In genomic region chr20:34300809-34301586, GRCh38 we compare ENCODE assay signal across 1 cellular context.
TF ChIP-seq lines count a peak whose summit lies in the region.

No MANE protein-coding gene starts in this region.

TF ChIP-seq in HepG2, 621 proteins besides CTCF, POLR2A, EP300 and RAD21 (continued from another document and continues in another):
- TF ChIP-seq, protein P1, sequence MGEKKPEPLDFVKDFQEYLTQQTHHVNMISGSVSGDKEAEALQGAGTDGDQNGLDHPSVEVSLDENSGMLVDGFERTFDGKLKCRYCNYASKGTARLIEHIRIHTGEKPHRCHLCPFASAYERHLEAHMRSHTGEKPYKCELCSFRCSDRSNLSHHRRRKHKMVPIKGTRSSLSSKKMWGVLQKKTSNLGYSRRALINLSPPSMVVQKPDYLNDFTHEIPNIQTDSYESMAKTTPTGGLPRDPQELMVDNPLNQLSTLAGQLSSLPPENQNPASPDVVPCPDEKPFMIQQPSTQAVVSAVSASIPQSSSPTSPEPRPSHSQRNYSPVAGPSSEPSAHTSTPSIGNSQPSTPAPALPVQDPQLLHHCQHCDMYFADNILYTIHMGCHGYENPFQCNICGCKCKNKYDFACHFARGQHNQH (CRISPR knock-in tag; IDR thresholded peaks at IDR 0.05): 0 out of 2 replicates have a peak, but pooled peaks have one; percentile 25
- TF ChIP-seq TBL1XR1 (IDR thresholded peaks at IDR 0.05; ENCODE audit: borderline replicate concordance, low read length, partially characterized antibody) (peak; percentile 10), HIVEP1 (CRISPR knock-in tag; IDR thresholded peaks at IDR 0.05) (no peak), ZNF766 (CRISPR knock-in tag; IDR thresholded peaks at IDR 0.05; ENCODE audit: borderline replicate concordance) (no peak), ZNF577 (CRISPR knock-in tag; IDR thresholded peaks at IDR 0.05; ENCODE audit: borderline replicate concordance, low read depth) (no peak), BHLHE40 (IDR thresholded peaks at IDR 0.05; ENCODE audit: low read length) (peak; percentile 88), SP4 (CRISPR knock-in tag; IDR thresholded peaks at IDR 0.05) (peak; percentile 47; the same call in 1 of the 2 replicates), SOX6 (IDR thresholded peaks at IDR 0.05) (no peak), SOX6 (CRISPR knock-in tag; IDR thresholded peaks at IDR 0.05) (peak; percentile 96), ZNF274 (CRISPR knock-in tag; IDR thresholded peaks at IDR 0.05) (peak; percentile 32), CREM (IDR thresholded peaks at IDR 0.05) (peak; percentile 62; the same call in 1 of the 2 replicates), CREM (CRISPR knock-in tag; IDR thresholded peaks at IDR 0.05) (no peak), SMARCE1 (IDR thresholded peaks at IDR 0.05; ENCODE audit: borderline replicate concordance) (no peak), SPEN (CRISPR knock-in tag; IDR thresholded peaks at IDR 0.05; ENCODE audit: low read depth) (no peak), THAP11 (CRISPR knock-in tag; IDR thresholded peaks at IDR 0.05) (peak; percentile 77), ZNF704 (CRISPR knock-in tag; IDR thresholded peaks at IDR 0.05; ENCODE audit: borderline replicate concordance) (0 out of 2 replicates have a peak, but pooled peaks have one; percentile 60), USF2 (IDR thresholded peaks at IDR 0.05; ENCODE audit: low read depth, low read length) (peak; percentile 27; the same call in 1 of the 2 replicates), USF2 (CRISPR knock-in tag; IDR thresholded peaks at IDR 0.05; ENCODE audit: borderline replicate concordance) (peak; percentile 86; the same call in 1 of the 2 replicates), KDM4B (CRISPR knock-in tag; IDR thresholded peaks at IDR 0.05) (peak; percentile 90), KDM6A (CRISPR knock-in tag; IDR thresholded peaks at IDR 0.05; ENCODE audit: low read depth) (0 out of 2 replicates have a peak, but pooled peaks have one; percentile 21), NR2C2 (CRISPR knock-in tag; IDR thresholded peaks at IDR 0.05; ENCODE audit: borderline replicate concordance) (peak; percentile 60; the same call in 1 of the 2 replicates), ZFAT (CRISPR knock-in tag; conservative IDR thresholded peaks at IDR 0.05) (no peak), TCF7 (IDR thresholded peaks at IDR 0.05; ENCODE audit: low read depth) (peak; percentile 58; the same call in 1 of the 2 replicates), FOXJ3 (CRISPR knock-in tag; IDR thresholded peaks at IDR 0.05; ENCODE audit: borderline replicate concordance) (peak; percentile 53; the same call in 1 of the 2 replicates), FOXO1 (CRISPR knock-in tag; IDR thresholded peaks at IDR 0.05) (peak; percentile 45; the same call in 1 of the 2 replicates), ZNF143 (CRISPR knock-in tag; IDR thresholded peaks at IDR 0.05) (peak; percentile 22; the same call in 1 of the 2 replicates), ZNF207 (IDR thresholded peaks at IDR 0.05; ENCODE audit: borderline replicate concordance) (no peak), ESRRA (CRISPR knock-in tag; IDR thresholded peaks at IDR 0.05; ENCODE audit: low read depth) (peak; percentile 26; the same call in 1 of the 2 replicates), BORCS8-MEF2B (CRISPR knock-in tag; IDR thresholded peaks at IDR 0.05) (no peak), KMT2B (CRISPR knock-in tag; IDR thresholded peaks at IDR 0.05) (no peak), KLF9 (CRISPR knock-in tag; IDR thresholded peaks at IDR 0.05; ENCODE audit: low read depth) (no peak), CHD2 (IDR thresholded peaks at IDR 0.05; ENCODE audit: low read depth, low read length) (no peak), SKI (IDR thresholded peaks at IDR 0.05; ENCODE audit: partially characterized antibody) (peak; percentile 48), GATAD1 (CRISPR knock-in tag; IDR thresholded peaks at IDR 0.05) (peak; percentile 34; the same call in 1 of the 2 replicates), HNRNPL (IDR thresholded peaks at IDR 0.05; ENCODE audit: low read depth, low read length) (no peak), ZNF775 (CRISPR knock-in tag; IDR thresholded peaks at IDR 0.05; ENCODE audit: borderline replicate concordance) (no peak), PHF21A (CRISPR knock-in tag; IDR thresholded peaks at IDR 0.05) (peak; percentile 56; the same call in 1 of the 2 replicates), HMG20B (CRISPR knock-in tag; conservative IDR thresholded peaks at IDR 0.05) (peak; percentile 71; the same call in 1 of the 2 replicates), TARDBP (CRISPR knock-in tag; IDR thresholded peaks at IDR 0.05) (no peak), SMAD3 (CRISPR knock-in tag; IDR thresholded peaks at IDR 0.05) (peak; percentile 4; the same call in 1 of the 2 replicates), RXRA (CRISPR knock-in tag; IDR thresholded peaks at IDR 0.05) (peak; percentile 78; the same call in 1 of the 2 replicates), ATF7-NPFF (CRISPR knock-in tag; IDR thresholded peaks at IDR 0.05; ENCODE audit: low read depth) (no peak), ZFP37 (CRISPR knock-in tag; IDR thresholded peaks at IDR 0.05; ENCODE audit: borderline replicate concordance) (no peak), ZNF17 (CRISPR knock-in tag; IDR thresholded peaks at IDR 0.05) (no peak)
- TF ChIP-seq, protein P2, sequence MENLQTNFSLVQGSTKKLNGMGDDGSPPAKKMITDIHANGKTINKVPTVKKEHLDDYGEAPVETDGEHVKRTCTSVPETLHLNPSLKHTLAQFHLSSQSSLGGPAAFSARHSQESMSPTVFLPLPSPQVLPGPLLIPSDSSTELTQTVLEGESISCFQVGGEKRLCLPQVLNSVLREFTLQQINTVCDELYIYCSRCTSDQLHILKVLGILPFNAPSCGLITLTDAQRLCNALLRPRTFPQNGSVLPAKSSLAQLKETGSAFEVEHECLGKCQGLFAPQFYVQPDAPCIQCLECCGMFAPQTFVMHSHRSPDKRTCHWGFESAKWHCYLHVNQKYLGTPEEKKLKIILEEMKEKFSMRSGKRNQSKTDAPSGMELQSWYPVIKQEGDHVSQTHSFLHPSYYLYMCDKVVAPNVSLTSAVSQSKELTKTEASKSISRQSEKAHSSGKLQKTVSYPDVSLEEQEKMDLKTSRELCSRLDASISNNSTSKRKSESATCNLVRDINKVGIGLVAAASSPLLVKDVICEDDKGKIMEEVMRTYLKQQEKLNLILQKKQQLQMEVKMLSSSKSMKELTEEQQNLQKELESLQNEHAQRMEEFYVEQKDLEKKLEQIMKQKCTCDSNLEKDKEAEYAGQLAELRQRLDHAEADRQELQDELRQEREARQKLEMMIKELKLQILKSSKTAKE (CRISPR knock-in tag; IDR thresholded peaks at IDR 0.05; ENCODE audit: borderline replicate concordance): peak; percentile 89
- TF ChIP-seq, protein P3, sequence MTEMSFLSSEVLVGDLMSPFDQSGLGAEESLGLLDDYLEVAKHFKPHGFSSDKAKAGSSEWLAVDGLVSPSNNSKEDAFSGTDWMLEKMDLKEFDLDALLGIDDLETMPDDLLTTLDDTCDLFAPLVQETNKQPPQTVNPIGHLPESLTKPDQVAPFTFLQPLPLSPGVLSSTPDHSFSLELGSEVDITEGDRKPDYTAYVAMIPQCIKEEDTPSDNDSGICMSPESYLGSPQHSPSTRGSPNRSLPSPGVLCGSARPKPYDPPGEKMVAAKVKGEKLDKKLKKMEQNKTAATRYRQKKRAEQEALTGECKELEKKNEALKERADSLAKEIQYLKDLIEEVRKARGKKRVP (CRISPR knock-in tag; IDR thresholded peaks at IDR 0.05): peak in 1 of 2 experiments; percentile 32; a peak in 1 of 4 replicates
- TF ChIP-seq, protein P4, sequence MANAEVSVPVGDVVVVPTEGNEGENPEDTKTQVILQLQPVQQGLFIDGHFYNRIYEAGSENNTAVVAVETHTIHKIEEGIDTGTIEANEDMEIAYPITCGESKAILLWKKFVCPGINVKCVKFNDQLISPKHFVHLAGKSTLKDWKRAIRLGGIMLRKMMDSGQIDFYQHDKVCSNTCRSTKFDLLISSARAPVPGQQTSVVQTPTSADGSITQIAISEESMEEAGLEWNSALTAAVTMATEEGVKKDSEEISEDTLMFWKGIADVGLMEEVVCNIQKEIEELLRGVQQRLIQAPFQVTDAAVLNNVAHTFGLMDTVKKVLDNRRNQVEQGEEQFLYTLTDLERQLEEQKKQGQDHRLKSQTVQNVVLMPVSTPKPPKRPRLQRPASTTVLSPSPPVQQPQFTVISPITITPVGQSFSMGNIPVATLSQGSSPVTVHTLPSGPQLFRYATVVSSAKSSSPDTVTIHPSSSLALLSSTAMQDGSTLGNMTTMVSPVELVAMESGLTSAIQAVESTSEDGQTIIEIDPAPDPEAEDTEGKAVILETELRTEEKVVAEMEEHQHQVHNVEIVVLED (CRISPR knock-in tag; IDR thresholded peaks at IDR 0.05; ENCODE audit: borderline replicate concordance): no peak
- TF ChIP-seq, protein P5, sequence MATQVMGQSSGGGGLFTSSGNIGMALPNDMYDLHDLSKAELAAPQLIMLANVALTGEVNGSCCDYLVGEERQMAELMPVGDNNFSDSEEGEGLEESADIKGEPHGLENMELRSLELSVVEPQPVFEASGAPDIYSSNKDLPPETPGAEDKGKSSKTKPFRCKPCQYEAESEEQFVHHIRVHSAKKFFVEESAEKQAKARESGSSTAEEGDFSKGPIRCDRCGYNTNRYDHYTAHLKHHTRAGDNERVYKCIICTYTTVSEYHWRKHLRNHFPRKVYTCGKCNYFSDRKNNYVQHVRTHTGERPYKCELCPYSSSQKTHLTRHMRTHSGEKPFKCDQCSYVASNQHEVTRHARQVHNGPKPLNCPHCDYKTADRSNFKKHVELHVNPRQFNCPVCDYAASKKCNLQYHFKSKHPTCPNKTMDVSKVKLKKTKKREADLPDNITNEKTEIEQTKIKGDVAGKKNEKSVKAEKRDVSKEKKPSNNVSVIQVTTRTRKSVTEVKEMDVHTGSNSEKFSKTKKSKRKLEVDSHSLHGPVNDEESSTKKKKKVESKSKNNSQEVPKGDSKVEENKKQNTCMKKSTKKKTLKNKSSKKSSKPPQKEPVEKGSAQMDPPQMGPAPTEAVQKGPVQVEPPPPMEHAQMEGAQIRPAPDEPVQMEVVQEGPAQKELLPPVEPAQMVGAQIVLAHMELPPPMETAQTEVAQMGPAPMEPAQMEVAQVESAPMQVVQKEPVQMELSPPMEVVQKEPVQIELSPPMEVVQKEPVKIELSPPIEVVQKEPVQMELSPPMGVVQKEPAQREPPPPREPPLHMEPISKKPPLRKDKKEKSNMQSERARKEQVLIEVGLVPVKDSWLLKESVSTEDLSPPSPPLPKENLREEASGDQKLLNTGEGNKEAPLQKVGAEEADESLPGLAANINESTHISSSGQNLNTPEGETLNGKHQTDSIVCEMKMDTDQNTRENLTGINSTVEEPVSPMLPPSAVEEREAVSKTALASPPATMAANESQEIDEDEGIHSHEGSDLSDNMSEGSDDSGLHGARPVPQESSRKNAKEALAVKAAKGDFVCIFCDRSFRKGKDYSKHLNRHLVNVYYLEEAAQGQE (IDR thresholded peaks at IDR 0.05; ENCODE audit: borderline replicate concordance in 1 of 2, low read depth in 1 of 2, low read length in 2 of 2): no peak
- TF ChIP-seq, protein P6, sequence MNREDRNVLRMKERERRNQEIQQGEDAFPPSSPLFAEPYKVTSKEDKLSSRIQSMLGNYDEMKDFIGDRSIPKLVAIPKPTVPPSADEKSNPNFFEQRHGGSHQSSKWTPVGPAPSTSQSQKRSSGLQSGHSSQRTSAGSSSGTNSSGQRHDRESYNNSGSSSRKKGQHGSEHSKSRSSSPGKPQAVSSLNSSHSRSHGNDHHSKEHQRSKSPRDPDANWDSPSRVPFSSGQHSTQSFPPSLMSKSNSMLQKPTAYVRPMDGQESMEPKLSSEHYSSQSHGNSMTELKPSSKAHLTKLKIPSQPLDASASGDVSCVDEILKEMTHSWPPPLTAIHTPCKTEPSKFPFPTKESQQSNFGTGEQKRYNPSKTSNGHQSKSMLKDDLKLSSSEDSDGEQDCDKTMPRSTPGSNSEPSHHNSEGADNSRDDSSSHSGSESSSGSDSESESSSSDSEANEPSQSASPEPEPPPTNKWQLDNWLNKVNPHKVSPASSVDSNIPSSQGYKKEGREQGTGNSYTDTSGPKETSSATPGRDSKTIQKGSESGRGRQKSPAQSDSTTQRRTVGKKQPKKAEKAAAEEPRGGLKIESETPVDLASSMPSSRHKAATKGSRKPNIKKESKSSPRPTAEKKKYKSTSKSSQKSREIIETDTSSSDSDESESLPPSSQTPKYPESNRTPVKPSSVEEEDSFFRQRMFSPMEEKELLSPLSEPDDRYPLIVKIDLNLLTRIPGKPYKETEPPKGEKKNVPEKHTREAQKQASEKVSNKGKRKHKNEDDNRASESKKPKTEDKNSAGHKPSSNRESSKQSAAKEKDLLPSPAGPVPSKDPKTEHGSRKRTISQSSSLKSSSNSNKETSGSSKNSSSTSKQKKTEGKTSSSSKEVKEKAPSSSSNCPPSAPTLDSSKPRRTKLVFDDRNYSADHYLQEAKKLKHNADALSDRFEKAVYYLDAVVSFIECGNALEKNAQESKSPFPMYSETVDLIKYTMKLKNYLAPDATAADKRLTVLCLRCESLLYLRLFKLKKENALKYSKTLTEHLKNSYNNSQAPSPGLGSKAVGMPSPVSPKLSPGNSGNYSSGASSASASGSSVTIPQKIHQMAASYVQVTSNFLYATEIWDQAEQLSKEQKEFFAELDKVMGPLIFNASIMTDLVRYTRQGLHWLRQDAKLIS (CRISPR knock-in tag; IDR thresholded peaks at IDR 0.05): no peak
- TF ChIP-seq, protein P7, sequence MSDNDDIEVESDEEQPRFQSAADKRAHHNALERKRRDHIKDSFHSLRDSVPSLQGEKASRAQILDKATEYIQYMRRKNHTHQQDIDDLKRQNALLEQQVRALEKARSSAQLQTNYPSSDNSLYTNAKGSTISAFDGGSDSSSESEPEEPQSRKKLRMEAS (IDR thresholded peaks at IDR 0.05): peak; percentile 55
